Comparison of ENCODE assay signal across 8 cellular contexts in genomic region chr2:48315847-48316194, GRCh38. TPM values are rescaled to one million over a fixed set of nuclear protein-coding genes. Genes with fewer than 3 reads are reported as not detected.
A peak's percentile ranks its signal among the peaks of the same experiment; 100 is the strongest.
DNase-seq lines count a peak whose midpoint lies in the region; ATAC-seq and TF ChIP-seq lines count a peak whose summit lies in the region.

No MANE protein-coding gene starts in this region.

- H3K9me3 ChIP-seq in right atrium auricular region: no peaks in the 10 kb centered on the region
- H3K9me3 ChIP-seq in SU-DHL-6 (ENCODE audit: insufficient read depth, low read length): no peaks in the 10 kb centered on the region

- BruUV-seq in MCF 10A (replicated peaks; lab: Mats Ljungman, UMichigan): no TSS peak

- peaks cover 58% of the 10 kb centered on the region for H3K79me2 ChIP-seq in SU-DHL-6 (ENCODE audit: insufficient read depth, low read length)

- intact Hi-C loops in left cardiac atrium (cut with DNase I): no loop called here
- intact Hi-C loops in MCF 10A (cut with micrococcal nuclease): no loop called here

- CTCF ChIA-PET in MCF 10A (lab: Yijun Ruan, JAX): no interaction called here

- peaks cover 1% of the 10 kb centered on the region for H3K9me3 Mint-ChIP-seq in MCF 10A (ENCODE audit: unreplicated experiment)
- H3K9me3 Mint-ChIP-seq in stimulated activated naive CD8-positive, alpha-beta T cell treated with anti-CD3 and anti-CD28 coated beads, Interleukin-15, Interleukin-2, amounts not matched to agents 100 ng/mL and 50 ng/mL, for 24 hours: peaks cover 5% of the 10 kb centered on the region

- peak overlapping the region; percentile 95 to 100 for H3K27ac ChIP-seq in right atrium auricular region
- H3K27ac ChIP-seq in SU-DHL-6 (ENCODE audit: low read depth, low read length): peak overlapping the region; percentile 93

- peak overlapping the region; percentile 95 for H3K9ac ChIP-seq in SU-DHL-6 (ENCODE audit: low read length)

- H3K4me2 ChIP-seq in SU-DHL-6 (ENCODE audit: low read depth, low read length, poor library complexity, severe bottlenecking): peak overlapping the region; percentile 100

- H3K9me2 ChIP-seq in SU-DHL-6 (replicated peaks; ENCODE audit: insufficient read depth, low read length): no peaks in the 10 kb centered on the region

- H3K36me3 ChIP-seq in right atrium auricular region (no peaks in the 10 kb centered on the region), SU-DHL-6 (ENCODE audit: low read length) (peaks cover 10% of the 10 kb centered on the region; the same call in 1 of the 2 replicates)

- H3K4me3 Mint-ChIP-seq in MCF 10A (ENCODE audit: unreplicated experiment): peak overlapping the region; percentile 87
- H3K4me3 Mint-ChIP-seq in stimulated activated naive CD8-positive, alpha-beta T cell treated with anti-CD3 and anti-CD28 coated beads, Interleukin-15, Interleukin-2, amounts not matched to agents 100 ng/mL and 50 ng/mL, for 24 hours: peak overlapping the region; percentile 95

- peak overlapping the region; percentile 64 for H3K27ac Mint-ChIP-seq in MCF 10A (ENCODE audit: low read depth, unreplicated experiment)
- H3K27ac Mint-ChIP-seq in stimulated activated naive CD8-positive, alpha-beta T cell treated with anti-CD3 and anti-CD28 coated beads, Interleukin-15, Interleukin-2, amounts not matched to agents 100 ng/mL and 50 ng/mL, for 24 hours: peak overlapping the region; percentile 98

- peaks cover 0 to 25% of the 10 kb centered on the region in 2 donors for H3K4me1 ChIP-seq in right atrium auricular region

- H4K20me1 ChIP-seq in SU-DHL-6 (ENCODE audit: low read depth, low read length): no peaks in the 10 kb centered on the region

- no peaks in the 10 kb centered on the region for H3K27me3 ChIP-seq in right atrium auricular region
- no peaks in the 10 kb centered on the region for H3K27me3 ChIP-seq in SU-DHL-6 (ENCODE audit: low read length)

- POLR2A ChIA-PET in MCF 10A (lab: Yijun Ruan, JAX): interaction anchor here (0.6 to 1.0 kb wide), 3 partner anchors 42 to 1126 kb away, joined by 3 read pairs; no protein-coding TSS in a partner anchor

- peaks cover 33% of the 10 kb centered on the region for H3F3A ChIP-seq in SU-DHL-6 (ENCODE audit: insufficient read depth)

- peaks cover 13% of the 10 kb centered on the region for H3K4me1 Mint-ChIP-seq in MCF 10A (ENCODE audit: insufficient read depth, unreplicated experiment)
- peaks cover 53% of the 10 kb centered on the region for H3K4me1 Mint-ChIP-seq in stimulated activated naive CD8-positive, alpha-beta T cell treated with anti-CD3 and anti-CD28 coated beads, Interleukin-15, Interleukin-2, amounts not matched to agents 100 ng/mL and 50 ng/mL, for 24 hours (ENCODE audit: low read depth)

- H3K4me3 ChIP-seq in right atrium auricular region: peak overlapping the region; percentile 85 to 98
- H3K4me3 ChIP-seq in SU-DHL-6 (ENCODE audit: insufficient read depth, low read length, poor library complexity, severe bottlenecking): peak overlapping the region; percentile 93

- peak overlapping the region; percentile 73 for H2AFZ ChIP-seq in SU-DHL-6 (ENCODE audit: low read depth, low read length, severe bottlenecking)

- DNase-seq in right atrium auricular region (ENCODE audit: low spot score): no peak
- DNase-seq in left cardiac atrium: no peak
- DNase-seq in MCF 10A (ENCODE audit: unreplicated experiment): peak; percentile 47
- DNase-seq in medulla oblongata (ENCODE audit: extremely low spot score): peak; percentile 61
- DNase-seq in HPDE6-E6E7 (ENCODE audit: extremely low spot score): no peak

- peaks cover 4% of the 10 kb centered on the region for H3K36me3 Mint-ChIP-seq in MCF 10A (ENCODE audit: insufficient read depth, unreplicated experiment)
- H3K36me3 Mint-ChIP-seq in stimulated activated naive CD8-positive, alpha-beta T cell treated with anti-CD3 and anti-CD28 coated beads, Interleukin-15, Interleukin-2, amounts not matched to agents 100 ng/mL and 50 ng/mL, for 24 hours (ENCODE audit: low read depth): peaks cover 22% of the 10 kb centered on the region

- no peak for TF ChIP-seq CTCF in right atrium auricular region (IDR thresholded peaks at IDR 0.05)
- no peak for TF ChIP-seq CTCF in SU-DHL-6 (IDR thresholded peaks at IDR 0.05; ENCODE audit: insufficient read depth, low read length, poor library complexity, severe bottlenecking)
- no peak for TF ChIP-seq CTCF in MCF 10A (IDR thresholded peaks at IDR 0.05; ENCODE audit: unreplicated experiment)

- ATAC-seq in left cardiac atrium (no peak), HG03432 (IDR thresholded peaks at IDR 0.05; ENCODE audit: unreplicated experiment) (peak; percentile 10)

- no peaks in the 10 kb centered on the region for H3K27me3 Mint-ChIP-seq in MCF 10A (ENCODE audit: insufficient read depth, unreplicated experiment)
- H3K27me3 Mint-ChIP-seq in stimulated activated naive CD8-positive, alpha-beta T cell treated with anti-CD3 and anti-CD28 coated beads, Interleukin-15, Interleukin-2, amounts not matched to agents 100 ng/mL and 50 ng/mL, for 24 hours: no peaks in the 10 kb centered on the region

RNA-seq across cellular contexts. Expression of gene FOXN2, which starts 1.3 kb away (rescaled TPM):
- total RNA-seq in right atrium auricular region (10 to 100 TPM; 17.6 to 29.1 TPM), left cardiac atrium (10 to 100 TPM; 18.0 to 27.9 TPM), MCF 10A (2022) (24.4 and 29.3 TPM in 2 replicates)

Comparison
In these comparisons a context has a peak if more than half of its experiments do, and no peak if none do; other contexts are left out.
1. DNase-seq: peak in MCF 10A (single experiment) and medulla oblongata (single experiment); none in right atrium auricular region (single experiment), left cardiac atrium (single experiment) and HPDE6-E6E7 (single experiment).